ENCODE assay signal across 21 cellular contexts in genomic region chr5:1998348-1998669, GRCh38.
DNase-seq lines count a peak whose midpoint lies in the region; ATAC-seq and TF ChIP-seq lines count a peak whose summit lies in the region.
"Had no signal": no experiment of that assay in that cellular context is flagged by ENCODE, and none has a peak within 500 bp of the region (broad histone marks: within the 10 kb centered on the region; RNA-seq: fewer than 3 reads in every experiment).

No MANE protein-coding gene starts in this region.

- no peaks in the 10 kb centered on the region for H3K9me3 ChIP-seq in breast epithelium
- no peaks in the 10 kb centered on the region for H3K9me3 ChIP-seq in mammary epithelial cell (replicated peaks; ENCODE audit: insufficient read depth, low read length)
- H3K9me3 ChIP-seq in KOPT-K1 (ENCODE audit: insufficient read depth, low read length, poor library complexity, severe bottlenecking): peaks cover 14% of the 10 kb centered on the region
- peaks cover 0 to 11% of the 10 kb centered on the region in 2 donors for H3K9me3 ChIP-seq in lung (ENCODE audit: control insufficient read depth in 2 of 2, insufficient read depth in 1 of 2, low read length in 1 of 2)
- H3K9me3 ChIP-seq in vagina: no peaks in the 10 kb centered on the region

- in situ Hi-C loops in mammary epithelial cell (cut with MboI; ENCODE audit: low sequenced_read_pairs in 2 of 2): no loop called here

- BruUV-seq in mammary epithelial cell (replicated peaks; lab: Mats Ljungman, UMichigan): no TSS peak

- no peaks in the 10 kb centered on the region for H4K20me1 ChIP-seq in mammary epithelial cell (ENCODE audit: insufficient read depth, low read length)

- dilution Hi-C loops in mammary epithelial cell (cut with HindIII; ENCODE audit: low sequenced_read_pairs): no loop called here

- H3K4me3 ChIP-seq in breast epithelium (no peak overlapping the region), mammary epithelial cell (replicated peaks in 1 of 3; ENCODE audit: insufficient read depth in 1 of 3, low read depth in 2 of 3, low read length in 3 of 3) (no peak overlapping the region), lung (no peak overlapping the region), vagina (no peak overlapping the region)
- H3K4me3 ChIP-seq: GM23248 had no signal

- 100% methylated on average over 1 of the region's 1 CpG for WGBS in mammary epithelial cell (ENCODE audit: low coverage, missing lambda C conversion rate)
- 88% methylated on average over 1 of the region's 1 CpG for WGBS in lung, 2 donors

- H3K4me2 ChIP-seq in mammary epithelial cell (ENCODE audit: insufficient read depth, low read depth, low read length): no peak overlapping the region

- no peak overlapping the region for H3K27ac Mint-ChIP-seq in activated naive CD4-positive, alpha-beta T cell treated with anti-CD3 and anti-CD28 coated beads, Interleukin-2, amount 50 U/mL, for 72 hours
- H3K27ac Mint-ChIP-seq: B cell, HFFc6 had no signal

- H2AFZ ChIP-seq in mammary epithelial cell (ENCODE audit: low read depth, low read length): no peak overlapping the region
- H2AFZ ChIP-seq: GM23248 had no signal

- H3K4me1 ChIP-seq in breast epithelium (no peaks in the 10 kb centered on the region), mammary epithelial cell (ENCODE audit: insufficient read depth, low read length) (peaks cover 10% of the 10 kb centered on the region), lung (ENCODE audit: control insufficient read depth in 2 of 2, insufficient read depth in 2 of 2, low read length in 2 of 2) (no peaks in the 10 kb centered on the region), vagina (no peaks in the 10 kb centered on the region)

- H3K27me3 ChIP-seq in breast epithelium (no peaks in the 10 kb centered on the region), mammary epithelial cell (ENCODE audit: insufficient read depth, low read length) (no peaks in the 10 kb centered on the region), lung (ENCODE audit: control insufficient read depth, insufficient read depth) (no peaks in the 10 kb centered on the region), vagina (no peaks in the 10 kb centered on the region)

- no peaks in the 10 kb centered on the region for H3K36me3 ChIP-seq in breast epithelium
- no peaks in the 10 kb centered on the region for H3K36me3 ChIP-seq in mammary epithelial cell (ENCODE audit: insufficient read depth, low read length)
- H3K36me3 ChIP-seq in KOPT-K1 (ENCODE audit: insufficient read depth, low read length): no peaks in the 10 kb centered on the region
- H3K36me3 ChIP-seq in lung (ENCODE audit: control insufficient read depth in 2 of 2, insufficient read depth in 2 of 2, low read length in 2 of 2): no peaks in the 10 kb centered on the region
- H3K36me3 ChIP-seq in vagina: no peaks in the 10 kb centered on the region

- TF ChIP-seq POLR2A in breast epithelium (IDR thresholded peaks at IDR 0.05): no peak
- TF ChIP-seq POLR2A in vagina (IDR thresholded peaks at IDR 0.05): no peak

- no peak overlapping the region for H3K9ac ChIP-seq in mammary epithelial cell (ENCODE audit: insufficient read depth, low read length)
- H3K9ac ChIP-seq: GM23248 had no signal

- TF ChIP-seq CTCF in breast epithelium (IDR thresholded peaks at IDR 0.05): no peak
- TF ChIP-seq CTCF in mammary epithelial cell (conservative IDR thresholded peaks at IDR 0.05 in 1 of 2, IDR thresholded peaks at IDR 0.05 in 1 of 2; ENCODE audit: extremely low read depth in 1 of 2, insufficient read depth in 1 of 2, low read depth in 1 of 2, low read length in 2 of 2): no peak
- no peak for TF ChIP-seq CTCF in lung (IDR thresholded peaks at IDR 0.05; ENCODE audit: control extremely low read depth, extremely low read depth)
- TF ChIP-seq CTCF in vagina (IDR thresholded peaks at IDR 0.05): no peak
- TF ChIP-seq CTCF in RWPE1 (conservative IDR thresholded peaks at IDR 0.05; ENCODE audit: low read depth): no peak

- peaks cover 11 to 19% of the 10 kb centered on the region in 2 donors for H3K9me3 Mint-ChIP-seq in activated naive CD4-positive, alpha-beta T cell treated with anti-CD3 and anti-CD28 coated beads, Interleukin-2, amount 50 U/mL, for 72 hours

- peaks cover 0 to 9% of the 10 kb centered on the region in 2 donors for H3K36me3 Mint-ChIP-seq in activated naive CD4-positive, alpha-beta T cell treated with anti-CD3 and anti-CD28 coated beads, Interleukin-2, amount 50 U/mL, for 72 hours

- POLR2A ChIA-PET in RWPE1 (lab: Yijun Ruan, JAX; ENCODE audit: low non-redundant PET): no interaction called here

- H3K79me2 ChIP-seq in mammary epithelial cell (ENCODE audit: insufficient read depth, low read length): no peaks in the 10 kb centered on the region

- ATAC-seq in lung (ENCODE audit: insufficient read depth, low FRiP score): no peak
- ATAC-seq in HG02763 (IDR thresholded peaks at IDR 0.05; ENCODE audit: unreplicated experiment): no peak
- ATAC-seq in activated naive CD4-positive, alpha-beta T cell treated with anti-CD3 and anti-CD28 coated beads, Interleukin-2, amount 50 U/mL, for 72 hours: no peak

- intact Hi-C loops in breast epithelium (cut with DNase I; ENCODE audit: low total_unique reads) (no loop called here), mammary epithelial cell (cut with micrococcal nuclease) (no loop called here), vagina (cut with DNase I) (no loop called here)

- no peak for DNase-seq in breast epithelium (ENCODE audit: low spot score in 2 of 2)
- no peak for DNase-seq in mammary epithelial cell
- peak; percentile 18 for DNase-seq in lung (ENCODE audit: low spot score)
- peak; percentile 77 to 81 for DNase-seq in vagina (ENCODE audit: extremely low spot score in 2 of 2)
- DNase-seq in activated naive CD4-positive, alpha-beta T cell treated with anti-CD3 and anti-CD28 coated beads, Interleukin-2, amount 50 U/mL, for 72 hours (ENCODE audit: low spot score in 2 of 2): no peak
- no peak for DNase-seq in RWPE1 (ENCODE audit: low spot score)
- DNase-seq: GM23248, H9, HFFc6, NCI-H1092, NCI-H1417 treated with DMSO at 0.1 percent for 48 hours, NCI-H1694 treated with DMSO at 0.1 percent for 48 hours, NCI-H2081, NCI-H2227 treated with DMSO at 0.1 percent for 48 hours, NCI-H510A, NCI-H69, SHP77 treated with DMSO at 0.1 percent for 48 hours had no signal

- H3K27ac ChIP-seq in breast epithelium (peak overlapping the region; percentile 63 to 83), mammary epithelial cell (ENCODE audit: insufficient read depth, low read depth, low read length) (no peak overlapping the region), KOPT-K1 (ENCODE audit: low read depth, low read length, poor library complexity, severe bottlenecking) (peak overlapping the region; percentile 44), lung (ENCODE audit: low read depth in 1 of 2, low read length in 1 of 2) (no peak overlapping the region), vagina (no peak overlapping the region), RWPE1 (no peak overlapping the region)
- H3K27ac ChIP-seq: 22Rv1, GM23248 had no signal

- CTCF ChIA-PET in mammary epithelial cell (lab: Charles Lee; ENCODE audit: low non-redundant PET) (no interaction called here), RWPE1 (lab: Yijun Ruan, JAX) (no interaction called here)

Comparison
In these comparisons a context has a peak if more than half of its experiments do, and no peak if none do; other contexts are left out.
1. H3K27ac ChIP-seq: peak in breast epithelium (2 of 2) and KOPT-K1 (single experiment); none in mammary epithelial cell (single experiment), lung (0 of 2), vagina (single experiment) and RWPE1 (single experiment).
2. DNase-seq: peak in lung (single experiment) and vagina (2 of 2); none in breast epithelium (0 of 2), mammary epithelial cell (single experiment), activated naive CD4-positive, alpha-beta T cell treated with anti-CD3 and anti-CD28 coated beads, Interleukin-2, amount 50 U/mL, for 72 hours (0 of 2) and RWPE1 (single experiment).